1 cellular context compared by ENCODE assay signal in genomic region chr18:495452-495851, GRCh38.
TF ChIP-seq lines count a peak whose summit lies in the region.

No MANE protein-coding gene starts in this region.

TF ChIP-seq in IMR-90, 13 proteins besides CTCF, POLR2A, EP300 and RAD21 (continued from another document):
- TF ChIP-seq USF2 (IDR thresholded peaks at IDR 0.05; ENCODE audit: low read depth, low read length) (no peak), CEBPB (IDR thresholded peaks at IDR 0.05; ENCODE audit: low read depth, low read length) (no peak), SMC3 (IDR thresholded peaks at IDR 0.05; ENCODE audit: low read depth, low read length) (no peak), MXI1 (IDR thresholded peaks at IDR 0.05; ENCODE audit: borderline replicate concordance, low read depth, low read length) (no peak), RCOR1 (IDR thresholded peaks at IDR 0.05; ENCODE audit: insufficient replicate concordance, low read length) (no peak), BHLHE40 (IDR thresholded peaks at IDR 0.05; ENCODE audit: low read depth, low read length) (no peak), MAFK (IDR thresholded peaks at IDR 0.05; ENCODE audit: low read depth, low read length) (no peak), NFE2L2 (IDR thresholded peaks at IDR 0.05; ENCODE audit: low read depth, low read length) (no peak), RFX5 (IDR thresholded peaks at IDR 0.05; ENCODE audit: low read depth, low read length) (no peak), CHD1 (IDR thresholded peaks at IDR 0.05; ENCODE audit: low read depth, low read length) (no peak), FOS (IDR thresholded peaks at IDR 0.05; ENCODE audit: low read depth, low read length) (no peak)
- TF ChIP-seq, protein P1, sequence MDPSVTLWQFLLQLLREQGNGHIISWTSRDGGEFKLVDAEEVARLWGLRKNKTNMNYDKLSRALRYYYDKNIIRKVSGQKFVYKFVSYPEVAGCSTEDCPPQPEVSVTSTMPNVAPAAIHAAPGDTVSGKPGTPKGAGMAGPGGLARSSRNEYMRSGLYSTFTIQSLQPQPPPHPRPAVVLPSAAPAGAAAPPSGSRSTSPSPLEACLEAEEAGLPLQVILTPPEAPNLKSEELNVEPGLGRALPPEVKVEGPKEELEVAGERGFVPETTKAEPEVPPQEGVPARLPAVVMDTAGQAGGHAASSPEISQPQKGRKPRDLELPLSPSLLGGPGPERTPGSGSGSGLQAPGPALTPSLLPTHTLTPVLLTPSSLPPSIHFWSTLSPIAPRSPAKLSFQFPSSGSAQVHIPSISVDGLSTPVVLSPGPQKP (IDR thresholded peaks at IDR 0.05; ENCODE audit: borderline replicate concordance, low read depth, low read length) = no peak
